11 cellular contexts compared by ENCODE assay signal in genomic region chr21:42535602-42536171, GRCh38. TPM values are rescaled to one million over a fixed set of nuclear protein-coding genes. Genes with fewer than 3 reads are reported as not detected.
A peak's percentile ranks its signal among the peaks of the same experiment; 100 is the strongest.
DNase-seq lines count a peak whose midpoint lies in the region; ATAC-seq and TF ChIP-seq lines count a peak whose summit lies in the region.
"Had no signal": no experiment of that assay in that cellular context is flagged by ENCODE, and none has a peak within 500 bp of the region (broad histone marks: within the 10 kb centered on the region; RNA-seq: fewer than 3 reads in every experiment).

No MANE protein-coding gene starts in this region.

- ATAC-seq in GM18498 (IDR thresholded peaks at IDR 0.05; ENCODE audit: unreplicated experiment) (peak; percentile 69), GM21723 (IDR thresholded peaks at IDR 0.05; ENCODE audit: unreplicated experiment) (peak; percentile 45), naive B cell (ENCODE audit: low read depth in 2 of 2) (peak; percentile 70)

- H3K36me3 Mint-ChIP-seq in naive B cell = peaks cover 13 to 17% of the 10 kb centered on the region in 2 donors

- peak; percentile 72 for DNase-seq in LNCaP clone FGC (ENCODE audit: low read depth)
- peak; percentile 75 for DNase-seq in naive B cell
- no peak for DNase-seq in AML-193 (lab: John Stamatoyannopoulos, UW)
- no peak for DNase-seq in foreskin fibroblast
- DNase-seq in NOMO-1 treated with DMSO at 0.1 percent for 48 hours (lab: John Stamatoyannopoulos, UW; ENCODE audit: unreplicated experiment) = no peak
- DNase-seq in NCI-H82 treated with DMSO at 0.1 percent for 48 hours (lab: John Stamatoyannopoulos, UW; ENCODE audit: unreplicated experiment) = no peak
- DNase-seq: NCI-H1092 treated with DMSO at 0.1 percent for 48 hours had no signal

- TF ChIP-seq CTCF in LNCaP clone FGC (IDR thresholded peaks at IDR 0.05; ENCODE audit: control insufficient read depth, extremely low read depth, insufficient read depth) (no peak), foreskin fibroblast (IDR thresholded peaks at IDR 0.05; ENCODE audit: low read depth, low read length) (no peak)

- no peaks in the 10 kb centered on the region for H3K27me3 Mint-ChIP-seq in naive B cell
- H3K27me3 Mint-ChIP-seq: dendritic cell treated with granulocyte-macrophage colony-stimulating factor and Interleukin-4, amounts not matched to agents 40 ng/mL and 50 ng/mL, for 4 days had no signal

- peak overlapping the region; percentile 89 to 99 (median 96) for H3K27ac Mint-ChIP-seq in naive B cell

- peaks cover 48 to 69% (median 49%) of the 10 kb centered on the region in 3 donors for H3K4me1 Mint-ChIP-seq in naive B cell

- no peaks in the 10 kb centered on the region for H3K9me3 Mint-ChIP-seq in naive B cell
- H3K9me3 Mint-ChIP-seq: dendritic cell treated with granulocyte-macrophage colony-stimulating factor and Interleukin-4, amounts not matched to agents 40 ng/mL and 50 ng/mL, for 4 days had no signal

- H3K4me3 Mint-ChIP-seq in naive B cell = peak overlapping the region; percentile 54 to 93 (median 82)
- H3K4me3 Mint-ChIP-seq: dendritic cell treated with granulocyte-macrophage colony-stimulating factor and Interleukin-4, amounts not matched to agents 40 ng/mL and 50 ng/mL, for 4 days had no signal

- no peak overlapping the region for H3K4me3 ChIP-seq in LNCaP clone FGC (ENCODE audit: low read depth, low read length)
- no peak overlapping the region for H3K4me3 ChIP-seq in foreskin fibroblast (ENCODE audit: low read depth in 1 of 2, low read length in 2 of 2)
- H3K4me3 ChIP-seq: skin epidermis had no signal

RNA-seq across cellular contexts. Expression of gene SLC37A1, which starts 22.0 kb away (rescaled TPM):
- 10 to 100 TPM in 4 of 6 donors, 1 to 10 TPM in 2; 4.9 to 15.7 (median 11.2) TPM for polyA plus RNA-seq in naive B cell (ENCODE audit: low read depth in 6 of 6)

RNA-seq across cellular contexts. Expression of gene RSPH1, which starts 39.7 kb away (rescaled TPM):
- not detected for polyA plus RNA-seq in naive B cell (ENCODE audit: low read depth in 6 of 6)

Comparison
In these comparisons a context has a peak if more than half of its experiments do, and no peak if none do; other contexts are left out.
1. DNase-seq: peak in LNCaP clone FGC (single experiment) and naive B cell (single experiment); none in AML-193 (0 of 2), foreskin fibroblast (0 of 2), NOMO-1 treated with DMSO at 0.1 percent for 48 hours (single experiment) and NCI-H82 treated with DMSO at 0.1 percent for 48 hours (single experiment).
2. Peak in every context shown above with its lines, with median percentiles within 50 percentile points of each other: ATAC-seq.